In the genomic region with DNA sequence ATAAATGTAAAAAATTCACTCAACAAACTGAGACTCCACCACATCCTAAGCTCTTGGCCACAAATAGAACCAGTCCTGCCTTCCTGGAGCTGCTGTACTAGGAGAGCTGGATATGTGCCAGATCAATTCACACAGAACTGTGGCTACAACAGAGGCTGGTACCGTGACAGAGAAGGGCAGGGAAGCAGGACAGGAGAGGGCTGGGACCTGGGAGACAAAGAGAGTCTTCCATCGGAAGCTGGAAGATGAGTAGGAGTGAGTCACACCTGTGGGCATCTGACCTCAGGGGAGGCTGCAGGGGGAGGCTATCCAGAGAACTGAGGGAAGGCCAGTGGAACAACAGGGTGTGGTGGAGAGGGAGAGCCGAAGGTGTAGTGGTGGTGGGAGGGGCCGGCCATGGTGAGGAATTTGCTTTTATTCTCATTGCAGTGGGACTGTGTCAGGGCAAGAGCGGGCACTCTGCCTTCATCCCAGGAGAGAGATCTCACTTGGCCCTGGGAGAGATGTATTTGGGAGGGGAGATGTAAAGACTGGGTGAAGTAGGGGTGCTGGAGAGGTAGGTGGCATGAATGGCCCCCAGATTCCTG, we compare ENCODE assay signal across 6 cellular contexts. TPM values are rescaled to one million over a fixed set of nuclear protein-coding genes. Genes with fewer than 3 reads are reported as not detected.
DNase-seq lines count a peak whose midpoint lies in the region; ATAC-seq, FAIRE-seq and TF ChIP-seq lines count a peak whose summit lies in the region.

No MANE protein-coding gene starts in this region.

- WGBS in pancreas, 2 donors: 37 to 43% methylated on average over 5 of the region's 5 CpGs

- H3K27me3 ChIP-seq in pancreas: no peaks in the 10 kb centered on the region

- no peaks in the 10 kb centered on the region for H3K9me3 ChIP-seq in pancreas

- no peaks in the 10 kb centered on the region for H3K36me3 ChIP-seq in pancreas

- FAIRE-seq in pancreas (lab: Jason Lieb, UNC): no peak
- FAIRE-seq in frontal cortex (lab: Jason Lieb, UNC): no peak

- DNase-seq in NCI-H748 (lab: John Stamatoyannopoulos, UW; ENCODE audit: unreplicated experiment): peak; percentile 51
- DNase-seq in NCI-H748 treated with DMSO at 0.1 percent for 48 hours (lab: John Stamatoyannopoulos, UW): no peak
- peak; percentile 59 to 67 for DNase-seq in cardiac fibroblast (ENCODE audit: low read depth in 2 of 2)
- DNase-seq in pancreas: peak in 1 of 6 donors; percentile 34
- DNase-seq in frontal cortex (ENCODE audit: low spot score in 2 of 2): no peak

- peaks cover 8 to 32% (median 12%) of the 10 kb centered on the region in 3 donors for H3K4me1 ChIP-seq in pancreas

- TF ChIP-seq CTCF in cardiac fibroblast (IDR thresholded peaks at IDR 0.05; ENCODE audit: low read depth, low read length) (no peak), pancreas (IDR thresholded peaks at IDR 0.05) (no peak)

- no peak overlapping the region for H3K4me3 ChIP-seq in cardiac fibroblast (replicated peaks in 1 of 2; ENCODE audit: low read depth in 2 of 2, low read length in 2 of 2)
- H3K4me3 ChIP-seq in pancreas: no peak overlapping the region

- ATAC-seq in pancreas (peak in 2 of 4 donors; percentile 3 to 4), GM21723 (IDR thresholded peaks at IDR 0.05; ENCODE audit: unreplicated experiment) (no peak)

- intact Hi-C loops in pancreas (cut with DNase I): no loop called here

- peak overlapping the region; percentile 86 to 95 (median 94) for H3K27ac ChIP-seq in pancreas

RNA-seq across cellular contexts. Expression of a gene that starts 1.9 kb away (rescaled TPM):
- total RNA-seq in pancreas: 100 to 1,000 TPM in 1 of 6 donors, 10 to 100 TPM in 5; 44.7 to 119 (median 63.4) TPM
- polyA plus RNA-seq in pancreas: 100 to 1,000 TPM; 118 to 151 TPM
- 17.5 TPM for total RNA-seq in frontal cortex

RNA-seq across cellular contexts. Expression of a gene that starts 10.2 kb away (rescaled TPM):
- total RNA-seq in pancreas (10 to 100 TPM; 17.8 to 29.1 (median 20.1) TPM), frontal cortex (15.9 TPM)
- 10 to 100 TPM; 32.5 to 34.8 TPM for polyA plus RNA-seq in pancreas

RNA-seq across cellular contexts. Expression of a gene that starts 12.3 kb away (rescaled TPM):
- total RNA-seq in pancreas: 10 to 100 TPM; 22.7 to 45.9 (median 28.6) TPM
- 10 to 100 TPM; 37.3 to 49.1 TPM for polyA plus RNA-seq in pancreas
- total RNA-seq in frontal cortex: 19.6 TPM

RNA-seq across cellular contexts. Expression of a gene that starts 15.8 kb away (rescaled TPM):
- total RNA-seq in pancreas: 10 to 100 TPM in 4 of 6 donors, 1 to 10 TPM in 2; 6.5 to 26.2 (median 11.2) TPM
- 10 to 100 TPM; 25.0 to 34.2 TPM for polyA plus RNA-seq in pancreas
- total RNA-seq in frontal cortex: 8.6 TPM

RNA-seq across cellular contexts. Expression of a gene that starts 35.2 kb away (rescaled TPM):
- total RNA-seq in pancreas (10 to 100 TPM; 40.1 to 49.4 (median 41.2) TPM), frontal cortex (39.1 TPM)
- 10 to 100 TPM; 68.9 to 83.9 TPM for polyA plus RNA-seq in pancreas

Comparison
In these comparisons a context has a peak if more than half of its experiments do, and no peak if none do; other contexts are left out.
1. DNase-seq: peak in NCI-H748 (single experiment) and cardiac fibroblast (2 of 2); none in NCI-H748 treated with DMSO at 0.1 percent for 48 hours (single experiment) and frontal cortex (0 of 2).